ENCODE assay signal across 9 cellular contexts in the genomic region with DNA sequence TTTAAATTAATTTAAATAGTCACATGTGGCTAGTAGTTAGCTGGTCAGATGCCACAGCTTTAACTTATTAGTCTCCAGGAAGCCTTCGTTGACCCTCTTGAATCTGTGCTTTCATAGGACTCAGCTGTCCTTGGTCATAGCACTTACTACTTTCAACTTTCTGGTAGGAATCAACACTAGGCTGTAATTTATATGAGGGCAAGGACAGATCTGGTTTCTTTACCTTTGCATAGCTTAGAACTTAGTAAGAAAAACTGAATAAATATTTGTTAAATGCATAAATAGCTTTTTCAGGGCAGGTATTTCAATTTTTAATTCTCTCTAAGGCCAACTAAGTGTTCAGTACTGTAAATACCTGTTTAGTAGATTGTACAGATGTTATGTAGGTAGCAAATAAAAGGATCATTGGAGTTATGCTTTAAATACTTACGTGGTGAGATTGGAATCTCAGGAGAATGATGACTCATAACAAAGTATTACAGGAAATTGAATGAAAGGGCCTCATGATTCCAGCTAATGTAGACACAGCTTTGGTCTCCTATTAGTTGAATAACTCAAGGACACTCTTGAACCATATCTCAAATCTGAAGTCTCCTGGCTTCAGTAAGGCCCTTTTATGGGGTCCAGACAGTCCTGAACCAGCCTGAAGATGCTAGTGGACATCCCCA.
DNase-seq lines count a peak whose midpoint lies in the region; ATAC-seq and TF ChIP-seq lines count a peak whose summit lies in the region.
"Had no signal": no experiment of that assay in that cellular context is flagged by ENCODE, and none has a peak within 500 bp of the region (broad histone marks: within the 10 kb centered on the region; RNA-seq: fewer than 3 reads in every experiment).

No MANE protein-coding gene starts in this region.

- H3K4me3 ChIP-seq in LNCaP clone FGC (ENCODE audit: low read depth, low read length), result no peak overlapping the region

- ATAC-seq in HG03159 (IDR thresholded peaks at IDR 0.05; ENCODE audit: unreplicated experiment), result no peak

- H3K27ac Mint-ChIP-seq in nephron, result peak overlapping the region in 1 of 3 experiments; percentile 47

- peak overlapping the region; percentile 54 for H3K27ac ChIP-seq in caudate nucleus (ENCODE audit: low read depth, low read length)

- H3K27me3 Mint-ChIP-seq in nephron (ENCODE audit: low read depth), result peaks cover 13% of the 10 kb centered on the region

- DNase-seq in COLO829 (ENCODE audit: low spot score) (peak; percentile 61), LNCaP clone FGC (ENCODE audit: low read depth) (peak; percentile 49), caudate nucleus (lab: John Stamatoyannopoulos, UW) (peak in 1 of 61 donors; percentile 9), NOMO-1 treated with DMSO at 0.1 percent for 48 hours (lab: John Stamatoyannopoulos, UW; ENCODE audit: unreplicated experiment) (no peak), GM20000 (ENCODE audit: low spot score) (no peak), NCI-H446 (lab: John Stamatoyannopoulos, UW) (no peak)
- DNase-seq: NCI-H187 treated with DMSO at 0.1 percent for 48 hours had no signal

- peaks cover 8% of the 10 kb centered on the region for H3K36me3 Mint-ChIP-seq in nephron (ENCODE audit: low read depth)

- no peak for TF ChIP-seq CTCF in LNCaP clone FGC (IDR thresholded peaks at IDR 0.05; ENCODE audit: control insufficient read depth, extremely low read depth, insufficient read depth)
- TF ChIP-seq CTCF in nephron (IDR thresholded peaks at IDR 0.05; ENCODE audit: unreplicated experiment in 3 of 3), result no peak
- TF ChIP-seq CTCF in GM20000 (IDR thresholded peaks at IDR 0.05; ENCODE audit: extremely low read depth, missing control alignments), result no peak

- peak overlapping the region; percentile 8 to 97 (median 53) for H3K4me3 Mint-ChIP-seq in nephron

- no peaks in the 10 kb centered on the region for H3K9me3 Mint-ChIP-seq in nephron

- H3K4me1 Mint-ChIP-seq in nephron, result peaks cover 36% of the 10 kb centered on the region

Comparison
In these comparisons a context has a peak if more than half of its experiments do, and no peak if none do; other contexts are left out.
1. DNase-seq: peak in COLO829 (single experiment) and LNCaP clone FGC (single experiment); none in NOMO-1 treated with DMSO at 0.1 percent for 48 hours (single experiment), GM20000 (single experiment) and NCI-H446 (0 of 2).